ENCODE assay signal across 8 cellular contexts in genomic region chr7:129225206-129225930, GRCh38. TPM values are rescaled to one million over a fixed set of nuclear protein-coding genes. Genes with fewer than 3 reads are reported as not detected.
DNase-seq lines count a peak whose midpoint lies in the region; ATAC-seq and TF ChIP-seq lines count a peak whose summit lies in the region.

No MANE protein-coding gene starts in this region.

- H3K9me3 ChIP-seq in lower lobe of right lung, result no peaks in the 10 kb centered on the region

- H3K4me3 ChIP-seq in lower lobe of right lung, result peak overlapping the region; percentile 88

- ATAC-seq in HG02885 (IDR thresholded peaks at IDR 0.05; ENCODE audit: poor library complexity, unreplicated experiment) (peak; percentile 34), lower lobe of right lung (peak; percentile 66 to 69)

- no peak for TF ChIP-seq CTCF in lower lobe of right lung (IDR thresholded peaks at IDR 0.05)

- no peaks in the 10 kb centered on the region for H3K36me3 Mint-ChIP-seq in activated CD4-positive, alpha-beta T cell treated with anti-CD3 and anti-CD28 coated beads, Interleukin-2, amount 10 ng/mL, durations not matched to agents 24 days and 14 days (ENCODE audit: low read depth)
- H3K36me3 Mint-ChIP-seq in dendritic cell treated with granulocyte-macrophage colony-stimulating factor and Interleukin-4, amounts not matched to agents 40 ng/mL and 50 ng/mL, for 4 days (ENCODE audit: low read depth), result peaks cover 13% of the 10 kb centered on the region

- no peaks in the 10 kb centered on the region for H3K36me3 ChIP-seq in lower lobe of right lung

- peaks cover 14% of the 10 kb centered on the region for H3K4me1 ChIP-seq in lower lobe of right lung

- DNase-seq in NCI-H2029 (lab: John Stamatoyannopoulos, UW) (peak; percentile 4), NCI-H2029 treated with DMSO at 0.1 percent for 48 hours (lab: John Stamatoyannopoulos, UW) (no peak), NCI-H2171 (lab: John Stamatoyannopoulos, UW) (peak; percentile 28), lower lobe of right lung (peak; percentile 80)
- DNase-seq in activated CD4-positive, alpha-beta T cell treated with anti-CD3 and anti-CD28 coated beads, Interleukin-2, amount 10 ng/mL, durations not matched to agents 24 days and 14 days, result peak; percentile 88
- peak; percentile 17 to 48 (median 45) for DNase-seq in stimulated activated CD4-positive, alpha-beta T cell treated with anti-CD3 and anti-CD28 coated beads, TNF-alpha, amount 100 ng/mL, for 24 hours (ENCODE audit: low read depth in 3 of 3)

- intact Hi-C loops in activated CD4-positive, alpha-beta T cell treated with anti-CD3 and anti-CD28 coated beads, Interleukin-2, amount 10 ng/mL, durations not matched to agents 24 days and 14 days (cut with micrococcal nuclease), result loop anchor here (2.0 to 10.0 kb wide), 2 partner anchors 723 to 881 kb away; partner anchors contain the start of gene RBM28
- intact Hi-C loops in dendritic cell treated with granulocyte-macrophage colony-stimulating factor and Interleukin-4, amounts not matched to agents 40 ng/mL and 50 ng/mL, for 4 days (cut with micrococcal nuclease), result loop anchor here (10.0 kb wide), 1 partner anchor 409 kb away; no protein-coding TSS in a partner anchor
- intact Hi-C loops in lower lobe of right lung (cut with DNase I), result loop anchor here (10.0 kb wide), 1 partner anchor 69 kb away; no protein-coding TSS in a partner anchor

- H3K4me1 Mint-ChIP-seq in activated CD4-positive, alpha-beta T cell treated with anti-CD3 and anti-CD28 coated beads, Interleukin-2, amount 10 ng/mL, durations not matched to agents 24 days and 14 days, result peaks cover 24% of the 10 kb centered on the region
- H3K4me1 Mint-ChIP-seq in dendritic cell treated with granulocyte-macrophage colony-stimulating factor and Interleukin-4, amounts not matched to agents 40 ng/mL and 50 ng/mL, for 4 days (ENCODE audit: low read depth), result peaks cover 40% of the 10 kb centered on the region

- no peaks in the 10 kb centered on the region for H3K27me3 ChIP-seq in lower lobe of right lung (ENCODE audit: low read depth)

- H3K27ac ChIP-seq in lower lobe of right lung, result peak overlapping the region; percentile 92

- no peaks in the 10 kb centered on the region for H3K27me3 Mint-ChIP-seq in activated CD4-positive, alpha-beta T cell treated with anti-CD3 and anti-CD28 coated beads, Interleukin-2, amount 10 ng/mL, durations not matched to agents 24 days and 14 days
- H3K27me3 Mint-ChIP-seq in dendritic cell treated with granulocyte-macrophage colony-stimulating factor and Interleukin-4, amounts not matched to agents 40 ng/mL and 50 ng/mL, for 4 days, result no peaks in the 10 kb centered on the region

- H3K9me3 Mint-ChIP-seq in activated CD4-positive, alpha-beta T cell treated with anti-CD3 and anti-CD28 coated beads, Interleukin-2, amount 10 ng/mL, durations not matched to agents 24 days and 14 days, result no peaks in the 10 kb centered on the region
- no peaks in the 10 kb centered on the region for H3K9me3 Mint-ChIP-seq in dendritic cell treated with granulocyte-macrophage colony-stimulating factor and Interleukin-4, amounts not matched to agents 40 ng/mL and 50 ng/mL, for 4 days

- H3K27ac Mint-ChIP-seq in activated CD4-positive, alpha-beta T cell treated with anti-CD3 and anti-CD28 coated beads, Interleukin-2, amount 10 ng/mL, durations not matched to agents 24 days and 14 days, result peak overlapping the region; percentile 84
- peak overlapping the region; percentile 99 for H3K27ac Mint-ChIP-seq in dendritic cell treated with granulocyte-macrophage colony-stimulating factor and Interleukin-4, amounts not matched to agents 40 ng/mL and 50 ng/mL, for 4 days

- peak overlapping the region; percentile 87 for H3K4me3 Mint-ChIP-seq in activated CD4-positive, alpha-beta T cell treated with anti-CD3 and anti-CD28 coated beads, Interleukin-2, amount 10 ng/mL, durations not matched to agents 24 days and 14 days
- H3K4me3 Mint-ChIP-seq in dendritic cell treated with granulocyte-macrophage colony-stimulating factor and Interleukin-4, amounts not matched to agents 40 ng/mL and 50 ng/mL, for 4 days, result peak overlapping the region; percentile 96

RNA-seq across cellular contexts. Expression of gene AHCYL2, which starts 0.5 kb away (rescaled TPM):
- total RNA-seq in activated CD4-positive, alpha-beta T cell treated with anti-CD3 and anti-CD28 coated beads, Interleukin-2, amount 10 ng/mL, durations not matched to agents 24 days and 14 days, result 10.7 and 11.1 TPM in 2 replicates
- 91.0 TPM for total RNA-seq in lower lobe of right lung

RNA-seq across cellular contexts. Expression of gene SMO, which starts 36.9 kb away (rescaled TPM):
- total RNA-seq in activated CD4-positive, alpha-beta T cell treated with anti-CD3 and anti-CD28 coated beads, Interleukin-2, amount 10 ng/mL, durations not matched to agents 24 days and 14 days, result 0.28 and 0.37 TPM in 2 replicates
- 3.1 TPM for total RNA-seq in lower lobe of right lung
